Comparison of ENCODE assay signal across 23 cellular contexts in the genomic region with DNA sequence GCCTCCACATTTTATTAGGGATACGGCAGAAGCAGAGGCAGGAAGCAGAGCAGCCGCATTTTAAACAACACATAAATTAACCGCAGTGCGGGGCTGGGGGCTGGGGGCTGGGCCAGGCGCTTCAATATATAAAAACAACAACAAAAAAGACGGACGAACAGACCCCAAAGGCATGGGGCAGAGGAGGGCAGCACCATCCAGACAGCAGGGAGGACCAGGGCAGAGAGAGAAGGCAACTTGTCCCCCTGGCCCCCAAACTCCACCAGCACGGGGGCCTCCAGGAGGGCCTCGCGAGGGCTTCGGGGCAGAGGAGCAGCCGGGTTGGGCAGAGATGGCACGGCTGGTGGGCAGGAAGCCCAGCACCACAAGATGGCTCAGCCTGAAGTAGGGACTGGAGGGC. TPM values are rescaled to one million over a fixed set of nuclear protein-coding genes. Genes with fewer than 3 reads are reported as not detected.
A peak's percentile ranks its signal among the peaks of the same experiment; 100 is the strongest.
DNase-seq lines count a peak whose midpoint lies in the region; ATAC-seq and TF ChIP-seq lines count a peak whose summit lies in the region.
"Had no signal": no experiment of that assay in that cellular context is flagged by ENCODE, and none has a peak within 500 bp of the region (broad histone marks: within the 10 kb centered on the region; RNA-seq: fewer than 3 reads in every experiment).

No MANE protein-coding gene starts in this region.

- H2AK5ac ChIP-seq in neuronal stem cell (ENCODE audit: low read depth, low read length), result no peak overlapping the region

- no peak overlapping the region for H4K8ac ChIP-seq in neuronal stem cell (ENCODE audit: low read depth, low read length)

- H3K4me1 ChIP-seq in neuronal stem cell (ENCODE audit: control insufficient read depth in 2 of 2, insufficient read depth in 1 of 2, low read depth in 1 of 2, low read length in 2 of 2), result peaks cover 0 to 11% of the 10 kb centered on the region in 2 donors

- no peaks in the 10 kb centered on the region for H3K79me1 ChIP-seq in neuronal stem cell (ENCODE audit: low read depth, low read length)

- no peak overlapping the region for H3K27ac ChIP-seq in neuronal stem cell (replicated peaks; ENCODE audit: low read length)
- H3K27ac ChIP-seq: 22Rv1, BLaER1 had no signal

- ATAC-seq in Right ventricle myocardium inferior (no peak), left ventricle myocardium superior (no peak), GM19395 (IDR thresholded peaks at IDR 0.05; ENCODE audit: unreplicated experiment) (no peak)

- intact Hi-C loops in Right ventricle myocardium inferior (cut with DNase I) (no loop called here), left ventricle myocardium superior (cut with micrococcal nuclease) (no loop called here)

- no peak overlapping the region for H3K14ac ChIP-seq in neuronal stem cell (ENCODE audit: low read length)

- no peak for TF ChIP-seq CTCF in endothelial cell (IDR thresholded peaks at IDR 0.05; ENCODE audit: unreplicated experiment)

- H2BK120ac ChIP-seq in neuronal stem cell (ENCODE audit: low read depth, low read length), result no peak overlapping the region

- peaks cover 0 to 7% of the 10 kb centered on the region in 2 donors for H3K9me3 ChIP-seq in neuronal stem cell (replicated peaks in 1 of 2; ENCODE audit: control insufficient read depth in 2 of 2, insufficient read depth in 1 of 2, low read depth in 1 of 2, low read length in 2 of 2)

- peaks cover 15% of the 10 kb centered on the region for H3K4me1 Mint-ChIP-seq in endothelial cell (ENCODE audit: unreplicated experiment)

- no peak overlapping the region for H3K9ac ChIP-seq in neuronal stem cell (ENCODE audit: low read depth, low read length, poor library complexity)
- H3K9ac ChIP-seq: BLaER1 had no signal

- no peak overlapping the region for H3K4me2 ChIP-seq in neuronal stem cell (ENCODE audit: insufficient read depth, low read length, poor library complexity, severe bottlenecking)
- H3K4me2 ChIP-seq: BLaER1 had no signal

- H2BK5ac ChIP-seq in neuronal stem cell (ENCODE audit: low read length), result no peak overlapping the region

- no CpG with 5 or more reads among the region's 13 CpGs for WGBS in neuronal stem cell (ENCODE audit: extremely low coverage in 2 of 2, insufficient read length in 2 of 2, insufficient replicate concordance in 1 of 2), 2 donors

- H3K4ac ChIP-seq in neuronal stem cell (ENCODE audit: low read length), result no peak overlapping the region

- H3K36me3 Mint-ChIP-seq in endothelial cell (ENCODE audit: low read depth, unreplicated experiment), result peaks cover 28% of the 10 kb centered on the region

- H3K4me3 Mint-ChIP-seq in endothelial cell (ENCODE audit: unreplicated experiment), result no peak overlapping the region
- H3K4me3 Mint-ChIP-seq: CD4-positive, alpha-beta T cell had no signal

- H2BK12ac ChIP-seq in neuronal stem cell (ENCODE audit: low read length), result no peak overlapping the region

- H3K27me3 Mint-ChIP-seq in endothelial cell (ENCODE audit: unreplicated experiment), result peaks cover 10% of the 10 kb centered on the region
- H3K27me3 Mint-ChIP-seq: CD4-positive, alpha-beta T cell had no signal

- no peaks in the 10 kb centered on the region for H3K27me3 ChIP-seq in neuronal stem cell (ENCODE audit: control insufficient read depth in 3 of 3, insufficient read depth in 3 of 3, low read depth in 1 of 3, low read length in 3 of 3)
- H3K27me3 ChIP-seq: BLaER1 had no signal

- peak overlapping the region; percentile 20 for H3K27ac Mint-ChIP-seq in endothelial cell (ENCODE audit: unreplicated experiment)
- H3K27ac Mint-ChIP-seq: CD4-positive, alpha-beta T cell had no signal

- no peak overlapping the region for H3K18ac ChIP-seq in neuronal stem cell (ENCODE audit: low read length)

- no peak overlapping the region for H3K4me3 ChIP-seq in neuronal stem cell (ENCODE audit: low read length in 2 of 2)
- H3K4me3 ChIP-seq: BLaER1 had no signal

- no peaks in the 10 kb centered on the region for H3K9me3 Mint-ChIP-seq in endothelial cell (ENCODE audit: unreplicated experiment)

- peak overlapping the region; percentile 43 for H3K23ac ChIP-seq in neuronal stem cell (ENCODE audit: low read depth, low read length, poor library complexity)

- no peak overlapping the region for H4K91ac ChIP-seq in neuronal stem cell (ENCODE audit: low read depth, low read length, poor library complexity)

- no peak overlapping the region for H2AFZ ChIP-seq in neuronal stem cell (ENCODE audit: low read length)

- no peak overlapping the region for H2BK15ac ChIP-seq in neuronal stem cell (ENCODE audit: low read length)

- peak; percentile 46 for DNase-seq in Right ventricle myocardium inferior (ENCODE audit: missing footprints)
- no peak for DNase-seq in left ventricle myocardium superior
- no peak for DNase-seq in endothelial cell (ENCODE audit: low spot score)
- no peak for DNase-seq in neuronal stem cell (ENCODE audit: low spot score)
- no peak for DNase-seq in NCI-H526 treated with DMSO at 0.1 percent for 48 hours (lab: John Stamatoyannopoulos, UW)
- DNase-seq in GOT3 (lab: John Stamatoyannopoulos, UW), result no peak
- DNase-seq in activated naive CD4-positive, alpha-beta T cell (lab: John Stamatoyannopoulos, UW), result no peak
- DNase-seq: ACHN; CD4-positive, alpha-beta T cell; COR-L47; DMS79; KG1; NCI-H1105; NCI-H146; NCI-H2029; NCI-H2171; NCI-H345; NCI-H524; SHP77; SW 1271 had no signal

- peaks cover 7 to 59% of the 10 kb centered on the region in 2 donors for H3K36me3 ChIP-seq in neuronal stem cell (replicated peaks in 1 of 2; ENCODE audit: control insufficient read depth in 2 of 2, insufficient read depth in 2 of 2, low read length in 2 of 2)

RNA-seq across cellular contexts. Expression of gene NCKAP5L, which starts 37.1 kb away (rescaled TPM):
- total RNA-seq in Right ventricle myocardium inferior, result 32.7 TPM
- total RNA-seq in left ventricle myocardium superior, result 32.3 TPM
- 70.9 TPM for total RNA-seq in endothelial cell (ENCODE audit: unreplicated experiment)
- 12.5 TPM for polyA plus RNA-seq in neuronal stem cell (2013, experiment 1 of 2)
- polyA plus RNA-seq in neuronal stem cell (2013, experiment 2 of 2), result 13.0 TPM

RNA-seq across cellular contexts. Expression of gene TMBIM6, which starts 49.8 kb away (rescaled TPM):
- total RNA-seq in Right ventricle myocardium inferior (275 TPM), left ventricle myocardium superior (255 TPM), endothelial cell (ENCODE audit: unreplicated experiment) (571 TPM)
- 322 TPM for polyA plus RNA-seq in neuronal stem cell (2013, experiment 1 of 2)
- 335 TPM for polyA plus RNA-seq in neuronal stem cell (2013, experiment 2 of 2)

RNA-seq across cellular contexts. Expression of gene BCDIN3D, which starts 51.8 kb away (rescaled TPM):
- total RNA-seq in Right ventricle myocardium inferior (2.6 TPM), left ventricle myocardium superior (2.7 TPM), endothelial cell (ENCODE audit: unreplicated experiment) (2.6 TPM)
- polyA plus RNA-seq in neuronal stem cell (2013, experiment 1 of 2), result 5.6 TPM
- polyA plus RNA-seq in neuronal stem cell (2013, experiment 2 of 2), result 6.0 TPM
